ENCODE assay signal across 12 cellular contexts in the genomic region with DNA sequence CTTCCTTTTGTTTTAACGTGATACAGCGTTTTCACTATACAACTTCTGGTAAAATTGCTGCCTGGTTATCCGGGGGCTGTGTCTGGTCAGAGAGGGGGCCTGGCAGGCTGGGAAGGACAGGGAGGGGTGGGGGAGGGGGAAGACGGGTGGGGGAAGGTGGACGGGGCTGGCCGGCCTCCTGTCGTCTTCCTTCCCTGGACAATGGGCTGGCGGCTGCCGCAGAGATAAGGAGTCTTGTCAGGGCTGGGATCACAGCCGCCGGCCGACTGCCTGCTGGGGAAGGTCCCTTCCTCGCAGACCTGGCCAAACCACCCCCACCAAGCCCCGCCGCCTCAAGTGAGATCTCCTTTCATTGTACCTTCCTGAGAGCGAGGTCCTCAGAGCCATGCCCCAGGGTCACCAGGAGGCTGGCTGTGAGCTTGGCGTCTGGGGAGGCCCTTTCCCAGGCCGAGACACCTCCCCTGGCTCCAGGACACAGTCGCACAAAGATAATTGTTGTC. TPM values are rescaled to one million over a fixed set of nuclear protein-coding genes. Genes with fewer than 3 reads are reported as not detected.
DNase-seq lines count a peak whose midpoint lies in the region; ATAC-seq, FAIRE-seq and TF ChIP-seq lines count a peak whose summit lies in the region.
"Had no signal": no experiment of that assay in that cellular context is flagged by ENCODE, and none has a peak within 500 bp of the region (broad histone marks: within the 10 kb centered on the region; RNA-seq: fewer than 3 reads in every experiment).

No MANE protein-coding gene starts in this region.

- peaks cover 8% of the 10 kb centered on the region for H3K4me1 ChIP-seq in HUES64 (ENCODE audit: insufficient read depth, low read length)
- H3K4me1 ChIP-seq in kidney (ENCODE audit: control insufficient read depth in 1 of 2, insufficient read depth in 1 of 2, low read depth in 1 of 2, low read length in 2 of 2) = peaks cover 0 to 5% of the 10 kb centered on the region in 2 donors
- peaks cover 0 to 49% (median 25%) of the 10 kb centered on the region in 6 donors for H3K4me1 ChIP-seq in spleen

- WGBS in HUES64 = 3% methylated on average over 18 of the region's 19 CpGs
- 19 to 28% (median 23%) methylated on average over 17 to 19 of the region's 19 CpGs for WGBS in spleen, 5 donors

- H3K4me3 ChIP-seq in HUES64 (ENCODE audit: low read length) = peak overlapping the region; percentile 34; the same call in 1 of the 2 replicates
- no peak overlapping the region for H3K4me3 ChIP-seq in kidney (ENCODE audit: low read length in 2 of 2)
- peak overlapping the region in 3 of 8 donors; percentile 2 to 43 (median 13) for H3K4me3 ChIP-seq in spleen
- H3K4me3 ChIP-seq: MG63 had no signal

- TF ChIP-seq CTCF in kidney (IDR thresholded peaks at IDR 0.05; ENCODE audit: borderline replicate concordance, extremely low read depth, insufficient read depth) (no peak), spleen (IDR thresholded peaks at IDR 0.05 in 8 of 11, conservative IDR thresholded peaks at IDR 0.05 in 3 of 11) (no peak)

- H3K9ac ChIP-seq in HUES64 (ENCODE audit: low read depth, low read length) (peak overlapping the region; percentile 54; the same call in 1 of the 2 replicates), kidney (ENCODE audit: low read length in 2 of 2) (peak overlapping the region in 1 of 2 donors; percentile 46)

- H3K27me3 ChIP-seq in HUES64 (ENCODE audit: insufficient read depth, low read length) (no peaks in the 10 kb centered on the region), spleen (replicated peaks in 1 of 7) (peaks cover 0 to 29% (median 3%) of the 10 kb centered on the region in 7 donors)
- H3K27me3 ChIP-seq: MG63 had no signal

- DNase-seq in ecto neural progenitor cell (ENCODE audit: low spot score) (peak; percentile 80), kidney (peak; percentile 84), spleen (peak; percentile 76), NCI-H2196 (lab: John Stamatoyannopoulos, UW; ENCODE audit: unreplicated experiment) (no peak), cerebellum (ENCODE audit: low spot score) (no peak)
- DNase-seq: MG63; stimulated activated CD4-positive, alpha-beta T cell treated with anti-CD3 and anti-CD28 coated beads, Interleukin-4, amount 100 ng/mL, for 24 hours had no signal

- H3K36me3 ChIP-seq in HUES64 (ENCODE audit: insufficient read depth, low read length) = no peaks in the 10 kb centered on the region
- no peaks in the 10 kb centered on the region for H3K36me3 ChIP-seq in kidney (ENCODE audit: control insufficient read depth in 1 of 2, insufficient read depth in 2 of 2, low read length in 2 of 2)
- no peaks in the 10 kb centered on the region for H3K36me3 ChIP-seq in spleen
- H3K36me3 ChIP-seq: MG63 had no signal

- no peaks in the 10 kb centered on the region for H3K9me3 ChIP-seq in HUES64 (ENCODE audit: insufficient read depth, low read depth, low read length)
- no peaks in the 10 kb centered on the region for H3K9me3 ChIP-seq in kidney (ENCODE audit: control insufficient read depth in 1 of 2, low read length in 2 of 2)
- H3K9me3 ChIP-seq in spleen = no peaks in the 10 kb centered on the region
- H3K9me3 ChIP-seq: MG63 had no signal

- intact Hi-C loops in kidney (cut with DNase I) = no loop called here
- intact Hi-C loops in spleen (cut with DNase I; ENCODE audit: low total_unique reads) = no loop called here

- TF ChIP-seq POLR2A in spleen (IDR thresholded peaks at IDR 0.05) = no peak

- ATAC-seq in HG02798 (IDR thresholded peaks at IDR 0.05; ENCODE audit: poor library complexity, unreplicated experiment) (no peak), HG03039 (IDR thresholded peaks at IDR 0.05; ENCODE audit: unreplicated experiment) (no peak)
- ATAC-seq: natural killer cell treated with Interleukin-12 subunit alpha and Interleukin-12 subunit beta and Interleukin-15 and Interleukin-18, amount 100 ng/mL, for 72 hours had no signal

- no peak for FAIRE-seq in kidney (lab: Jason Lieb, UNC)
- FAIRE-seq: GM12892 had no signal

- H3K27ac ChIP-seq in HUES64 (ENCODE audit: low read depth, low read length) (peak overlapping the region; percentile 60), kidney (ENCODE audit: low read depth in 2 of 2, low read length in 2 of 2) (peak overlapping the region in 1 of 2 donors; percentile 5), spleen (peak overlapping the region in 6 of 8 donors; percentile 65 to 85 (median 76))

RNA-seq across cellular contexts. Expression of gene FSCN1, which starts 17.8 kb away (rescaled TPM):
- polyA plus RNA-seq in HUES64 (2013, experiment 1 of 2) = 333 TPM
- polyA plus RNA-seq in HUES64 (2013, experiment 2 of 2) = 347 TPM
- total RNA-seq in kidney (41.8 TPM), spleen (100 to 1,000 TPM in 4 of 7 donors, 10 to 100 TPM in 3; 63.8 to 162 (median 101) TPM), cerebellum (136 TPM)
- polyA plus RNA-seq in kidney (ENCODE audit: insufficient read depth, low read depth, low replicate concordance) (22.5 TPM), spleen (10 to 100 TPM; 31.9 to 72.1 (median 33.5) TPM)

RNA-seq across cellular contexts. Expression of gene ACTB, which starts 44.4 kb away (rescaled TPM):
- polyA plus RNA-seq in HUES64 (2013, experiment 1 of 2) = 3,735 TPM
- polyA plus RNA-seq in HUES64 (2013, experiment 2 of 2) = 3,664 TPM
- total RNA-seq in kidney (3,873 TPM), spleen (1,000 to 10,000 TPM; 3,529 to 8,565 (median 4,739) TPM), cerebellum (1,194 TPM)
- polyA plus RNA-seq in kidney (ENCODE audit: insufficient read depth, low read depth, low replicate concordance) (2,804 TPM), spleen (1,000 to 10,000 TPM; 5,220 to 6,605 (median 5,389) TPM)

Comparison
In these comparisons a context has a peak if more than half of its experiments do, and no peak if none do; other contexts are left out.
1. DNase-seq: peak in ecto neural progenitor cell (single experiment), kidney (single experiment) and spleen (single experiment); none in NCI-H2196 (single experiment) and cerebellum (single experiment).